In the genomic region with DNA sequence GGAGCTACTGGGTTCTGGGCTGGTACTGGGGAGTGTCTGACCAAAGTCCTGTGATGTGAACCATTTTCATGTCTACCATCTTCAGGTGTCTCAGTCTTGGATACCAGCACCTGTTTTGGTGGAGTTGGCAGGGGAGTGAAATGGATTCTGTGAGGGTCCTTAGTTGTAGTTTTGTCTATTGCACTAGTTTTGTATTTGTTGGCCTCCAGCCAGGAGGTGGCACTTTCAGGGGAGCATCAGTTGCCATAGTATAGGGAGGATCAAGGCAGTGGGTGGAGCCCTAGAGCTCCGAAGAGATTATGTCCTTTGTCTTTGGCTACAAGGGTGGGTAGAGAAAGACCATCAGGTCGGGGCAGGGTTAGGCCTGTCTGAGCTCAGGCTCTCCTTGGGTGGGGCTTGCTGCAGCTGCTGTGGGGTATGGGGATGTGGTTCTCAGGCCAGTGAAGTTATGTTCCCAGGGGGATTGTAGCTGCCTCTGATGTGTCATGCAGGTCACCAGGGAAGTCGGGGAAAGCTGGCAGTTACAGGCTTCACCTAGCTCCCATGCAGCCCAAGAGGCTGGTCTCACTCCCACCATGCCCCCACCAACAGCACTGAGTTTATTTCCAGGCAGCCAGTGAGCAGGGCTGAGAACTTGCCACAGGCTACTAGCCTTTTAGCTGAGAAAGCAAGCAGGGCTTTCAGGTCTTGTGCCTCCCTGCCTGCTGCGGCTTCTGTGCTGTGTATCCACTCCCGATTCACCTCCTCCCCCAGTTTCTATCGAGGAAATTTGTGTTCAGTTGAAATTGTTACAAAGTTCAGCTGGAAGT, we compare ENCODE assay signal across 1 cellular context.
TF ChIP-seq lines count a peak whose summit lies in the region.

No MANE protein-coding gene starts in this region.

TF ChIP-seq in GM12878, 131 proteins besides CTCF, POLR2A, EP300 and RAD21 (continued from another document):
- TF ChIP-seq, protein P1, sequence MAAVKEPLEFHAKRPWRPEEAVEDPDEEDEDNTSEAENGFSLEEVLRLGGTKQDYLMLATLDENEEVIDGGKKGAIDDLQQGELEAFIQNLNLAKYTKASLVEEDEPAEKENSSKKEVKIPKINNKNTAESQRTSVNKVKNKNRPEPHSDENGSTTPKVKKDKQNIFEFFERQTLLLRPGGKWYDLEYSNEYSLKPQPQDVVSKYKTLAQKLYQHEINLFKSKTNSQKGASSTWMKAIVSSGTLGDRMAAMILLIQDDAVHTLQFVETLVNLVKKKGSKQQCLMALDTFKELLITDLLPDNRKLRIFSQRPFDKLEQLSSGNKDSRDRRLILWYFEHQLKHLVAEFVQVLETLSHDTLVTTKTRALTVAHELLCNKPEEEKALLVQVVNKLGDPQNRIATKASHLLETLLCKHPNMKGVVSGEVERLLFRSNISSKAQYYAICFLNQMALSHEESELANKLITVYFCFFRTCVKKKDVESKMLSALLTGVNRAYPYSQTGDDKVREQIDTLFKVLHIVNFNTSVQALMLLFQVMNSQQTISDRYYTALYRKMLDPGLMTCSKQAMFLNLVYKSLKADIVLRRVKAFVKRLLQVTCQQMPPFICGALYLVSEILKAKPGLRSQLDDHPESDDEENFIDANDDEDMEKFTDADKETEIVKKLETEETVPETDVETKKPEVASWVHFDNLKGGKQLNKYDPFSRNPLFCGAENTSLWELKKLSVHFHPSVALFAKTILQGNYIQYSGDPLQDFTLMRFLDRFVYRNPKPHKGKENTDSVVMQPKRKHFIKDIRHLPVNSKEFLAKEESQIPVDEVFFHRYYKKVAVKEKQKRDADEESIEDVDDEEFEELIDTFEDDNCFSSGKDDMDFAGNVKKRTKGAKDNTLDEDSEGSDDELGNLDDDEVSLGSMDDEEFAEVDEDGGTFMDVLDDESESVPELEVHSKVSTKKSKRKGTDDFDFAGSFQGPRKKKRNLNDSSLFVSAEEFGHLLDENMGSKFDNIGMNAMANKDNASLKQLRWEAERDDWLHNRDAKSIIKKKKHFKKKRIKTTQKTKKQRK (IDR thresholded peaks at IDR 0.05; ENCODE audit: low read depth, low read length): no peak
- TF ChIP-seq BRCA1 (IDR thresholded peaks at IDR 0.05; ENCODE audit: low read depth, low read length) (no peak), KAT2A (conservative IDR thresholded peaks at IDR 0.05; ENCODE audit: control insufficient read depth, low read depth, low read length) (no peak), SIX5 (IDR thresholded peaks at IDR 0.05; ENCODE audit: low read depth, low read length, severe bottlenecking) (no peak), SMARCA5 (IDR thresholded peaks at IDR 0.05) (0 out of 2 replicates have a peak, but pooled peaks have one; percentile 32), CBX3 (IDR thresholded peaks at IDR 0.05; ENCODE audit: borderline replicate concordance, low read depth) (no peak), EGR1 (IDR thresholded peaks at IDR 0.05; ENCODE audit: borderline replicate concordance in 1 of 2, low read depth in 2 of 2, low read length in 2 of 2) (no peak)
- TF ChIP-seq, protein P2, sequence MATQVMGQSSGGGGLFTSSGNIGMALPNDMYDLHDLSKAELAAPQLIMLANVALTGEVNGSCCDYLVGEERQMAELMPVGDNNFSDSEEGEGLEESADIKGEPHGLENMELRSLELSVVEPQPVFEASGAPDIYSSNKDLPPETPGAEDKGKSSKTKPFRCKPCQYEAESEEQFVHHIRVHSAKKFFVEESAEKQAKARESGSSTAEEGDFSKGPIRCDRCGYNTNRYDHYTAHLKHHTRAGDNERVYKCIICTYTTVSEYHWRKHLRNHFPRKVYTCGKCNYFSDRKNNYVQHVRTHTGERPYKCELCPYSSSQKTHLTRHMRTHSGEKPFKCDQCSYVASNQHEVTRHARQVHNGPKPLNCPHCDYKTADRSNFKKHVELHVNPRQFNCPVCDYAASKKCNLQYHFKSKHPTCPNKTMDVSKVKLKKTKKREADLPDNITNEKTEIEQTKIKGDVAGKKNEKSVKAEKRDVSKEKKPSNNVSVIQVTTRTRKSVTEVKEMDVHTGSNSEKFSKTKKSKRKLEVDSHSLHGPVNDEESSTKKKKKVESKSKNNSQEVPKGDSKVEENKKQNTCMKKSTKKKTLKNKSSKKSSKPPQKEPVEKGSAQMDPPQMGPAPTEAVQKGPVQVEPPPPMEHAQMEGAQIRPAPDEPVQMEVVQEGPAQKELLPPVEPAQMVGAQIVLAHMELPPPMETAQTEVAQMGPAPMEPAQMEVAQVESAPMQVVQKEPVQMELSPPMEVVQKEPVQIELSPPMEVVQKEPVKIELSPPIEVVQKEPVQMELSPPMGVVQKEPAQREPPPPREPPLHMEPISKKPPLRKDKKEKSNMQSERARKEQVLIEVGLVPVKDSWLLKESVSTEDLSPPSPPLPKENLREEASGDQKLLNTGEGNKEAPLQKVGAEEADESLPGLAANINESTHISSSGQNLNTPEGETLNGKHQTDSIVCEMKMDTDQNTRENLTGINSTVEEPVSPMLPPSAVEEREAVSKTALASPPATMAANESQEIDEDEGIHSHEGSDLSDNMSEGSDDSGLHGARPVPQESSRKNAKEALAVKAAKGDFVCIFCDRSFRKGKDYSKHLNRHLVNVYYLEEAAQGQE (IDR thresholded peaks at IDR 0.05; ENCODE audit: low read depth, low read length): no peak
